In the genomic region with DNA sequence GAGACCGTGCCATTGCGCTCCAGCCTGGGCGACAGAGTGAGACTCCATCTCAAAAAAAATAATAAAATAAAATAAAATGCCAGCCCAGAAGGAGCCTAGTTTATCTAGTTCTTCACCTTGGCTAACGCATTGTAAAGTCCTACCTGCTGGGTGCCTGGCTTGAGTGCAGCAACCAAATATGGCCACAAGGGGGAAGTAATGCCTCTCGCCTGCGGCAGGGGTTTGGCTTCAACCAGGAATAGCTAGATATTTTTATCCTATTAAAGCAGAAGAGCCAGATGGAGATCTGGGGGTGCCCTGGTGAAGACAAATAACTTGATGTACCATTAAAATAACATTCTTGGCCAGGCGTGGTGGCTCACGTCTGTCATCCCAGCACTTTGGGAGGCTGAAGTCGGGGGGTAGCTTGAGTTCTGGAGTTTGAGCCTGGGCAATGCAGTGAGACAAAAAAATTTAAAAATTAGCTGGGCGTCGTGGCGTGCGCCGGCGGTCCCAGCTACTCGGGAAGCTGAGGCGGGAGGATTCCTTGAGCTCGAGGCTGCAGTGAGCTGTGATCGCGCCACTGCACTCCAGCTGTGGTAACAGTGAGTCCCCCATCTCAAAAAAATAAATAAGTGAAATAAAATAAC, we compare ENCODE assay signal across 1 cellular context.
TF ChIP-seq lines count a peak whose summit lies in the region.

No MANE protein-coding gene starts in this region.

TF ChIP-seq in HEK293, 187 proteins besides CTCF, POLR2A, EP300 and RAD21 (continued from another document):
- no peak for TF ChIP-seq ZNF449 (tag by site-specific recombination; IDR thresholded peaks at IDR 0.05)
- TF ChIP-seq ZNF433 (tag by site-specific recombination; IDR thresholded peaks at IDR 0.05; ENCODE audit: low read depth): no peak
- TF ChIP-seq ZNF792 (tag by site-specific recombination; IDR thresholded peaks at IDR 0.05): no peak
- peak; percentile 71 for TF ChIP-seq ZNF654 (tag by site-specific recombination; IDR thresholded peaks at IDR 0.05; ENCODE audit: low read depth)
- no peak for TF ChIP-seq ZNF596 (tag by site-specific recombination; IDR thresholded peaks at IDR 0.05)
- TF ChIP-seq ZNF24 (tag by site-specific recombination; IDR thresholded peaks at IDR 0.05): no peak
- TF ChIP-seq ZNF658 (tag by site-specific recombination; IDR thresholded peaks at IDR 0.05): no peak
- no peak for TF ChIP-seq ZNF248 (tag by site-specific recombination; IDR thresholded peaks at IDR 0.05)
